Comparison of ENCODE assay signal across 14 cellular contexts in the genomic region with DNA sequence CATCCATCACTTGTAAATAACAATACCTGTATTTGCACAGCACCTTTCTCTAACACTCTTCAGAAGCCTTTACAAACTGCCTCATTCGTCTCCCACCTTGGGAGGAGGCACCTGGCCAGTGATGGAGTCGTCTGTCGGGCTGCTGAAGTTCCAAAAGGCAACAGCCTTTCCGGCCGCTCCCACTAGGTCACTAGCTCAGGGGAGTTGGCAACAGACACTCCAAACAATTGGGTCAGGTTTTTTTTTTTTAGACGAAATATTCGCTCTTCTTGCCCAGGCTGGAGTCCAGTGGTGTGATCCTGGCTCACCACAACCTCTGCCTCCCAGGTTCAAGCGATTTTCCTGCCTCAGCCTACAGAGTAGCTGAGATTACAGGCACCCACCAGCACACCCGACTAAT. TPM values are rescaled to one million over a fixed set of nuclear protein-coding genes. Genes with fewer than 3 reads are reported as not detected.
A peak's percentile ranks its signal among the peaks of the same experiment; 100 is the strongest.
DNase-seq lines count a peak whose midpoint lies in the region; ATAC-seq and TF ChIP-seq lines count a peak whose summit lies in the region.
"Had no signal": no experiment of that assay in that cellular context is flagged by ENCODE, and none has a peak within 500 bp of the region (broad histone marks: within the 10 kb centered on the region; RNA-seq: fewer than 3 reads in every experiment).

No MANE protein-coding gene starts in this region.

- 68 to 72% methylated on average over 9 of the region's 9 CpGs for WGBS in GM23248 (ENCODE audit: low coverage in 1 of 2, low lambda C conversion rate in 2 of 2, missing lambda C conversion rate in 2 of 2), 2 experiments
- 52 to 66% (median 61%) methylated on average over 9 of the region's 9 CpGs for WGBS in adrenal gland, 4 donors
- 96% methylated on average over 9 of the region's 9 CpGs for WGBS in mesenchymal stem cell

- no peak overlapping the region for H2BK120ac ChIP-seq in mesenchymal stem cell (ENCODE audit: low read depth, low read length)

- in situ Hi-C loops in GM23248 (cut with MboI) = no loop called here

- H3K36me3 ChIP-seq in GM23248 (ENCODE audit: low read depth) (no peaks in the 10 kb centered on the region; the same call in 1 of the 2 replicates), adrenal gland (replicated peaks in 1 of 2) (no peaks in the 10 kb centered on the region), mesenchymal stem cell (ENCODE audit: control insufficient read depth in 1 of 2, insufficient read depth in 2 of 2, low read depth in 1 of 2, low read length in 2 of 2) (peaks cover 33 to 42% of the 10 kb centered on the region in 2 experiments)

- ATAC-seq in GM21526 (IDR thresholded peaks at IDR 0.05; ENCODE audit: low FRiP score, unreplicated experiment) = no peak

- no peaks in the 10 kb centered on the region for H3K9me3 ChIP-seq in GM23248 (ENCODE audit: low read depth)
- H3K9me3 ChIP-seq in adrenal gland (replicated peaks in 1 of 3) = no peaks in the 10 kb centered on the region
- H3K9me3 ChIP-seq in mesenchymal stem cell (ENCODE audit: control insufficient read depth, low read length) = no peaks in the 10 kb centered on the region

- peaks cover 83% of the 10 kb centered on the region for H3K79me2 ChIP-seq in GM23248 (ENCODE audit: insufficient read depth)

- H3K4me2 ChIP-seq in GM23248 (ENCODE audit: unreplicated experiment) (peak overlapping the region; percentile 62), mesenchymal stem cell (ENCODE audit: low read length, poor library complexity, severe bottlenecking) (no peak overlapping the region)

- no peak overlapping the region for H2BK15ac ChIP-seq in mesenchymal stem cell (ENCODE audit: low read depth, poor library complexity, severe bottlenecking)

- H3K27me3 ChIP-seq in GM23248 (replicated peaks; ENCODE audit: insufficient read depth) = no peaks in the 10 kb centered on the region
- H3K27me3 ChIP-seq in adrenal gland = no peaks in the 10 kb centered on the region
- H3K27me3 ChIP-seq in mesenchymal stem cell (ENCODE audit: control insufficient read depth in 1 of 2, insufficient read depth in 1 of 2, low read length in 2 of 2) = no peaks in the 10 kb centered on the region

- CTCF ChIA-PET in AG04449 (lab: Yijun Ruan, JAX) = interaction anchor here (0.8 kb wide), 1 partner anchor 75 kb away, joined by 3 read pairs; no protein-coding TSS in a partner anchor

- TF ChIP-seq POLR2A in adrenal gland (IDR thresholded peaks at IDR 0.05) = no peak

- no peak overlapping the region for H3K18ac ChIP-seq in mesenchymal stem cell (ENCODE audit: low read depth in 1 of 2, low read length in 2 of 2)

- H3K79me1 ChIP-seq in mesenchymal stem cell (replicated peaks; ENCODE audit: low read length, poor library complexity, severe bottlenecking) = peaks cover 2% of the 10 kb centered on the region

- H2BK5ac ChIP-seq in mesenchymal stem cell (ENCODE audit: low read depth, low read length, poor library complexity, severe bottlenecking) = no peak overlapping the region

- peaks cover 26% of the 10 kb centered on the region for H3F3A ChIP-seq in GM23248 (ENCODE audit: insufficient read depth)

- no peaks in the 10 kb centered on the region for H3K9me2 ChIP-seq in GM23248 (ENCODE audit: insufficient read depth)

- no peak for DNase-seq in AG04449 (ENCODE audit: low read depth, low spot score)
- no peak for DNase-seq in GM23248
- peak in 3 of 7 donors; percentile 23 to 28 (median 25) for DNase-seq in adrenal gland
- DNase-seq in mesenchymal stem cell = no peak
- DNase-seq in NCI-H2029 treated with DMSO at 0.1 percent for 48 hours (lab: John Stamatoyannopoulos, UW) = no peak
- DNase-seq in AG08396 (ENCODE audit: low spot score) = no peak
- no peak for DNase-seq in NCI-H82 treated with DMSO at 0.1 percent for 48 hours (lab: John Stamatoyannopoulos, UW; ENCODE audit: unreplicated experiment)
- DNase-seq: activated CD4-positive, alpha-beta T cell treated with anti-CD3 and anti-CD28 coated beads for 4 hours; activated T-cell treated with anti-CD3 and anti-CD28 coated beads, Interleukin-2, amount 50 U/mL, for 4 hours; immature natural killer cell; NCI-H2081; NCI-H69; T-helper 9 cell had no signal

- POLR2A ChIA-PET in AG04449 (lab: Yijun Ruan, JAX) = no interaction called here

- peak overlapping the region; percentile 24 for H3K4me3 ChIP-seq in AG04449 (ENCODE audit: low read depth, low read length)
- H3K4me3 ChIP-seq in GM23248 = peak overlapping the region; percentile 44
- H3K4me3 ChIP-seq in adrenal gland = no peak overlapping the region
- no peak overlapping the region for H3K4me3 ChIP-seq in mesenchymal stem cell (ENCODE audit: insufficient read depth in 1 of 2, low read depth in 1 of 2, low read length in 2 of 2)

- no peak overlapping the region for H2AK5ac ChIP-seq in mesenchymal stem cell (ENCODE audit: low read length, severe bottlenecking)

- intact Hi-C loops in adrenal gland (cut with DNase I) = no loop called here

- TF ChIP-seq CTCF in AG04449 (IDR thresholded peaks at IDR 0.05; ENCODE audit: insufficient read depth, low read length, missing control alignments) (no peak), adrenal gland (IDR thresholded peaks at IDR 0.05) (no peak)

- H3K23ac ChIP-seq in mesenchymal stem cell (ENCODE audit: low read length in 2 of 2) = no peak overlapping the region

- H4K8ac ChIP-seq in mesenchymal stem cell (ENCODE audit: low read length) = no peak overlapping the region

- peaks cover 15% of the 10 kb centered on the region for H4K20me1 ChIP-seq in GM23248 (ENCODE audit: insufficient read depth)

- peak overlapping the region; percentile 49 for H3K27ac ChIP-seq in GM23248
- H3K27ac ChIP-seq in adrenal gland = peak overlapping the region in 3 of 5 donors; percentile 17 to 36 (median 32)
- H3K27ac ChIP-seq in mesenchymal stem cell (ENCODE audit: low read length, poor library complexity, severe bottlenecking) = peak overlapping the region; percentile 4

- H2AFZ ChIP-seq in GM23248 = no peak overlapping the region
- H2AFZ ChIP-seq in mesenchymal stem cell (ENCODE audit: low read depth, low read length) = no peak overlapping the region

- no peak overlapping the region for H3K14ac ChIP-seq in mesenchymal stem cell (ENCODE audit: low read length in 2 of 2)

- peaks cover 28% of the 10 kb centered on the region for H3K4me1 ChIP-seq in GM23248 (ENCODE audit: insufficient read depth)
- peaks cover 18 to 38% of the 10 kb centered on the region in 2 donors for H3K4me1 ChIP-seq in adrenal gland (replicated peaks in 1 of 2)
- peaks cover 28% of the 10 kb centered on the region for H3K4me1 ChIP-seq in mesenchymal stem cell (ENCODE audit: control insufficient read depth, insufficient read depth, low read depth, low read length)

- H3K4ac ChIP-seq in mesenchymal stem cell (ENCODE audit: low read depth in 1 of 2, low read length in 2 of 2) = no peak overlapping the region

- no peak overlapping the region for H4K91ac ChIP-seq in mesenchymal stem cell (ENCODE audit: low read length)

- H3K9ac ChIP-seq in GM23248 (peak overlapping the region; percentile 14; the same call in 1 of the 2 replicates), mesenchymal stem cell (ENCODE audit: low read length) (peak overlapping the region; percentile 20)

- no peak overlapping the region for H2BK12ac ChIP-seq in mesenchymal stem cell (ENCODE audit: low read length in 2 of 2)

RNA-seq across cellular contexts. Expression of gene DAP, which starts 4.0 kb away (rescaled TPM):
- total RNA-seq in GM23248 (2014; rRNA removed; shearing (Covaris generic)) = 37.9 and 52.9 TPM in 2 replicates
- 255 and 259 TPM in 2 replicates for polyA plus RNA-seq in GM23248 (2016; fragmentation: Nextera tagmentation; extraction: Ambion mirVana)
- total RNA-seq in adrenal gland = 100 to 1,000 TPM in 5 of 8 donors, 10 to 100 TPM in 3; 47.9 to 197 (median 125) TPM
- 100 to 1,000 TPM in 1 of 3 donors, 10 to 100 TPM in 2; 65.5 to 122 (median 68.4) TPM for polyA plus RNA-seq in adrenal gland
- polyA plus RNA-seq in mesenchymal stem cell (2013, experiment 1 of 2) = 137 TPM
- 136 TPM for polyA plus RNA-seq in mesenchymal stem cell (2013, experiment 2 of 2)

Comparison
In these comparisons a context has a peak if more than half of its experiments do, and no peak if none do; other contexts are left out.
1. H3K4me3 ChIP-seq: peak in AG04449 (single experiment) and GM23248 (single experiment); none in adrenal gland (0 of 4) and mesenchymal stem cell (0 of 2).
2. Peak in every context shown above with its lines, with median percentiles within 50 percentile points of each other: H3K27ac ChIP-seq.